ENCODE assay signal across 1 cellular context in genomic region chr14:68610251-68610793, GRCh38.
TF ChIP-seq lines count a peak whose summit lies in the region.

No MANE protein-coding gene starts in this region.

TF ChIP-seq in IMR-90, 13 proteins besides CTCF, POLR2A, EP300 and RAD21 (continued from another document):
- no peak for TF ChIP-seq ELK1 (IDR thresholded peaks at IDR 0.05; ENCODE audit: borderline replicate concordance, low read depth, low read length)
- TF ChIP-seq USF2 (IDR thresholded peaks at IDR 0.05; ENCODE audit: low read depth, low read length): no peak
- no peak for TF ChIP-seq RFX5 (IDR thresholded peaks at IDR 0.05; ENCODE audit: low read depth, low read length)
- no peak for TF ChIP-seq BHLHE40 (IDR thresholded peaks at IDR 0.05; ENCODE audit: low read depth, low read length)
- no peak for TF ChIP-seq FOS (IDR thresholded peaks at IDR 0.05; ENCODE audit: low read depth, low read length)
- TF ChIP-seq MAZ (IDR thresholded peaks at IDR 0.05; ENCODE audit: borderline replicate concordance, low read depth, low read length): no peak
- no peak for TF ChIP-seq CHD1 (IDR thresholded peaks at IDR 0.05; ENCODE audit: low read depth, low read length)
- no peak for TF ChIP-seq RCOR1 (IDR thresholded peaks at IDR 0.05; ENCODE audit: insufficient replicate concordance, low read length)
- TF ChIP-seq NFE2L2 (IDR thresholded peaks at IDR 0.05; ENCODE audit: low read depth, low read length): no peak
- TF ChIP-seq CEBPB (IDR thresholded peaks at IDR 0.05; ENCODE audit: low read depth, low read length): no peak
- no peak for TF ChIP-seq MAFK (IDR thresholded peaks at IDR 0.05; ENCODE audit: low read depth, low read length)
